9 cellular contexts compared by ENCODE assay signal in the genomic region with DNA sequence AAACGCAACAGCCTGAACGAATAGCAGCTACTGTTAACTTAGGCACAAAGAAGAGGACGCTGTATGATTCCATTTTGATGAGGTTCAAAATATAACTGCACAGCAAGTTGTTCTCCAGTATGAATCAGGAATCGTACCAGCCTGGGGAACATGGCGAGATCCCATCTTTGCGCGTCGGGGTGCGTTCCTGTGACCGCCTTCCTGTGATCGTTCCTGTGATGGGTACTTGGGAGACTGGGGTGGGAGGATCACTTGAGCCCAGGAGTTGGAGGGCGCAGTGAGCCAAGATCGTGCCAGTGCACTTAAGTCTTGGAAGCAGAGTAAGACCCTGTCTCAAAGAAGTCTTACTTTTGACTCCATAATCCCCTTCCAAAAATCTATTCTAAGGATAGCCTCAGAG. TPM values are rescaled to one million over a fixed set of nuclear protein-coding genes. Genes with fewer than 3 reads are reported as not detected.
A peak's percentile ranks its signal among the peaks of the same experiment; 100 is the strongest.
DNase-seq lines count a peak whose midpoint lies in the region; ATAC-seq and TF ChIP-seq lines count a peak whose summit lies in the region.
"Had no signal": no experiment of that assay in that cellular context is flagged by ENCODE, and none has a peak within 500 bp of the region (broad histone marks: within the 10 kb centered on the region; RNA-seq: fewer than 3 reads in every experiment).

No MANE protein-coding gene starts in this region.

- intact Hi-C loops in CD4-positive, alpha-beta memory T cell (cut with micrococcal nuclease), result loop anchor here (1.0 to 5.0 kb wide), 6 partner anchors 18 to 423 kb away; partner anchors contain the start of genes AMMECR1L, IWS1, POLR2D and SAP130

- peaks cover 28 to 50% (median 40%) of the 10 kb centered on the region in 4 donors for H3K4me1 Mint-ChIP-seq in CD4-positive, alpha-beta memory T cell
- peaks cover 37% of the 10 kb centered on the region for H3K4me1 Mint-ChIP-seq in central memory CD8-positive, alpha-beta T cell
- H3K4me1 Mint-ChIP-seq in natural killer cell treated with Interleukin-12 subunit alpha and Interleukin-12 subunit beta and Interleukin-15 and Interleukin-18, amount 100 ng/mL, for 72 hours (ENCODE audit: low read depth in 2 of 2), result peaks cover 29 to 32% of the 10 kb centered on the region in 2 donors

- POLR2A ChIA-PET in CD4-positive, alpha-beta memory T cell (lab: Charles Lee; ENCODE audit: partially characterized antibody), result interaction anchor here (0.8 to 2.3 kb wide), 7 partner anchors 13 to 285 kb away, joined by 3 to 19 read pairs (median 4); partner anchors contain the start of genes IWS1, POLR2D and SFT2D3
- POLR2A ChIA-PET in GM10248 (lab: Yijun Ruan, JAX), result no interaction called here

- H3K9me3 ChIP-seq in CD4-positive, alpha-beta memory T cell (ENCODE audit: control insufficient read depth in 1 of 2, low read length in 2 of 2), result no peaks in the 10 kb centered on the region
- H3K9me3 ChIP-seq in MG63, result no peaks in the 10 kb centered on the region

- peaks cover 39% of the 10 kb centered on the region for H3K4me1 ChIP-seq in CD4-positive, alpha-beta memory T cell (ENCODE audit: insufficient read depth, low read length)

- in situ Hi-C loops in KBM-7 (cut with MboI; ENCODE audit: low pct_unique_long_range_greater_than_20kb, low sequenced_read_pairs), result no loop called here

- no peaks in the 10 kb centered on the region for H3K9me3 Mint-ChIP-seq in CD4-positive, alpha-beta memory T cell
- no peaks in the 10 kb centered on the region for H3K9me3 Mint-ChIP-seq in central memory CD8-positive, alpha-beta T cell
- no peaks in the 10 kb centered on the region for H3K9me3 Mint-ChIP-seq in natural killer cell treated with Interleukin-12 subunit alpha and Interleukin-12 subunit beta and Interleukin-15 and Interleukin-18, amount 100 ng/mL, for 72 hours

- CTCF ChIA-PET in CD4-positive, alpha-beta memory T cell (lab: Charles Lee; ENCODE audit: partially characterized antibody), result interaction anchor here (1.3 kb wide), 1 partner anchor 10 kb away, joined by 6 read pairs; no protein-coding TSS in a partner anchor
- CTCF ChIA-PET in GM10248 (lab: Yijun Ruan, JAX), result interaction anchor here (1.5 to 1.7 kb wide), 2 partner anchors 9 to 46 kb away, joined by 4 read pairs; partner anchors contain the start of gene POLR2D

- peaks cover 7 to 22% of the 10 kb centered on the region in 2 donors for H3K36me3 Mint-ChIP-seq in CD4-positive, alpha-beta memory T cell
- peaks cover 20% of the 10 kb centered on the region for H3K36me3 Mint-ChIP-seq in central memory CD8-positive, alpha-beta T cell (ENCODE audit: insufficient read depth)
- peaks cover 11% of the 10 kb centered on the region for H3K36me3 Mint-ChIP-seq in natural killer cell treated with Interleukin-12 subunit alpha and Interleukin-12 subunit beta and Interleukin-15 and Interleukin-18, amount 100 ng/mL, for 72 hours

- H3K36me3 ChIP-seq in CD4-positive, alpha-beta memory T cell (ENCODE audit: insufficient read depth, low read length), result no peaks in the 10 kb centered on the region
- peaks cover 7% of the 10 kb centered on the region for H3K36me3 ChIP-seq in MG63

- no peak for ATAC-seq in central memory CD8-positive, alpha-beta T cell (replicated peaks; ENCODE audit: extremely low read depth, poor library complexity, severe bottlenecking)
- ATAC-seq in natural killer cell treated with Interleukin-12 subunit alpha and Interleukin-12 subunit beta and Interleukin-15 and Interleukin-18, amount 100 ng/mL, for 72 hours, result no peak
- ATAC-seq in GM18520 (IDR thresholded peaks at IDR 0.05; ENCODE audit: unreplicated experiment) (no peak), GM18909 (IDR thresholded peaks at IDR 0.05; ENCODE audit: poor library complexity, unreplicated experiment) (no peak)

- peak overlapping the region; percentile 96 for H3K27ac ChIP-seq in CD4-positive, alpha-beta memory T cell (ENCODE audit: low read depth, low read length)

- no peak for TF ChIP-seq CTCF in GM10248 (IDR thresholded peaks at IDR 0.05; ENCODE audit: control extremely low read depth, extremely low read depth, low read depth, missing control alignments)

- H3K4me3 ChIP-seq in CD4-positive, alpha-beta memory T cell (ENCODE audit: low read length in 2 of 2), result peak overlapping the region in 1 of 2 donors; percentile 98
- peak overlapping the region; percentile 95 for H3K4me3 ChIP-seq in MG63

- peak overlapping the region; percentile 93 to 99 (median 98) for H3K4me3 Mint-ChIP-seq in CD4-positive, alpha-beta memory T cell
- H3K4me3 Mint-ChIP-seq in central memory CD8-positive, alpha-beta T cell, result peak overlapping the region; percentile 98
- H3K4me3 Mint-ChIP-seq in natural killer cell treated with Interleukin-12 subunit alpha and Interleukin-12 subunit beta and Interleukin-15 and Interleukin-18, amount 100 ng/mL, for 72 hours, result peak overlapping the region; percentile 100

- no peak for DNase-seq in CD4-positive, alpha-beta memory T cell
- no peak for DNase-seq in MG63
- no peak for DNase-seq in central memory CD8-positive, alpha-beta T cell (ENCODE audit: low spot score in 2 of 2)
- peak; percentile 16 for DNase-seq in natural killer cell treated with Interleukin-12 subunit alpha and Interleukin-12 subunit beta and Interleukin-15 and Interleukin-18, amount 100 ng/mL, for 72 hours (ENCODE audit: low spot score)
- DNase-seq in KBM-7, result no peak
- no peak for DNase-seq in GM10248 (ENCODE audit: extremely low spot score)
- DNase-seq: NCI-H446 treated with DMSO at 0.1 percent for 48 hours had no signal

- peaks cover 0 to 4% of the 10 kb centered on the region in 2 donors for H3K27me3 Mint-ChIP-seq in CD4-positive, alpha-beta memory T cell
- peaks cover 5% of the 10 kb centered on the region for H3K27me3 Mint-ChIP-seq in central memory CD8-positive, alpha-beta T cell
- H3K27me3 Mint-ChIP-seq in natural killer cell treated with Interleukin-12 subunit alpha and Interleukin-12 subunit beta and Interleukin-15 and Interleukin-18, amount 100 ng/mL, for 72 hours, result no peaks in the 10 kb centered on the region

- H3K27ac Mint-ChIP-seq in CD4-positive, alpha-beta memory T cell, result peak overlapping the region in 6 of 7 donors; percentile 98 to 100 (median 99)
- peak overlapping the region; percentile 24 for H3K27ac Mint-ChIP-seq in central memory CD8-positive, alpha-beta T cell (ENCODE audit: low read depth)
- H3K27ac Mint-ChIP-seq in natural killer cell treated with Interleukin-12 subunit alpha and Interleukin-12 subunit beta and Interleukin-15 and Interleukin-18, amount 100 ng/mL, for 72 hours, result peak overlapping the region in 1 of 2 donors; percentile 99

- no peaks in the 10 kb centered on the region for H3K27me3 ChIP-seq in CD4-positive, alpha-beta memory T cell (ENCODE audit: insufficient read depth, low read length)
- no peaks in the 10 kb centered on the region for H3K27me3 ChIP-seq in MG63

RNA-seq across cellular contexts. Expression of gene WDR33, which starts 1.0 kb away (rescaled TPM):
- 10 to 100 TPM; 84.9 to 86.2 TPM for total RNA-seq in CD4-positive, alpha-beta memory T cell
- 10 to 100 TPM; 19.4 to 55.9 TPM for polyA plus RNA-seq in CD4-positive, alpha-beta memory T cell
- total RNA-seq in MG63 (2014; rRNA removed; shearing (Covaris generic); ENCODE audit: low replicate concordance), result 21.9 and 40.5 TPM in 2 replicates
- 10 to 100 TPM; 70.6 to 85.3 TPM for total RNA-seq in natural killer cell treated with Interleukin-12 subunit alpha and Interleukin-12 subunit beta and Interleukin-15 and Interleukin-18, amount 100 ng/mL, for 72 hours

RNA-seq across cellular contexts. Expression of gene POLR2D, which starts 46.0 kb away (rescaled TPM):
- 10 to 100 TPM; 29.4 to 30.7 TPM for total RNA-seq in CD4-positive, alpha-beta memory T cell
- 10 to 100 TPM; 33.1 to 44.9 TPM for polyA plus RNA-seq in CD4-positive, alpha-beta memory T cell
- total RNA-seq in MG63 (2014; rRNA removed; shearing (Covaris generic); ENCODE audit: low replicate concordance), result 33.7 and 39.4 TPM in 2 replicates
- total RNA-seq in natural killer cell treated with Interleukin-12 subunit alpha and Interleukin-12 subunit beta and Interleukin-15 and Interleukin-18, amount 100 ng/mL, for 72 hours, result 10 to 100 TPM; 54.7 to 71.9 TPM
